In the genomic region with DNA sequence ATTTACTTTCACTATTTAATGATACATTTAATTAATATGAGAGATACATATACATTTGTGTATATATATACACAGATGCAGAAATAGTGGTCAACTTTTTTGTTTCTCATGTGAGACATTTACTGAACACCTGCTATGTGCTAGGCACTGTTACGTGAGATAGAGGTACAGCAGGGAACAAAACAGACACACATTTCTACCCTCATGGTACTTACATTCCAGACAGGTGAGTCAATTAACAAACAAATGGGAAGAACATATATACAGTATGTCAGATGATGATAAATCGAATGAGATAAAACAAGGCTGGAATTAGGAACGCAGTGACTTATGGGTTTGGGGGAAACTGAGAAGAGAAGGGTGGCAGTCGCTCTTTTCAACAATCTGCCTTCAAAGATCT, we compare ENCODE assay signal across 20 cellular contexts. TPM values are rescaled to one million over a fixed set of nuclear protein-coding genes. Genes with fewer than 3 reads are reported as not detected.
DNase-seq lines count a peak whose midpoint lies in the region; ATAC-seq and TF ChIP-seq lines count a peak whose summit lies in the region.
"Had no signal": no experiment of that assay in that cellular context is flagged by ENCODE, and none has a peak within 500 bp of the region (broad histone marks: within the 10 kb centered on the region; RNA-seq: fewer than 3 reads in every experiment).

No MANE protein-coding gene starts in this region.

- ATAC-seq in Right ventricle myocardium inferior = no peak
- ATAC-seq: A549 had no signal

- H4K20me1 ChIP-seq in MM.1S (ENCODE audit: insufficient read depth, low read length) = no peaks in the 10 kb centered on the region
- H4K20me1 ChIP-seq: BLaER1 treated with 17β-estradiol and CSF1 and Interleukin-3, amounts not matched to agents 10 nM and 100 nM had no signal

- no peaks in the 10 kb centered on the region for H3K9me2 ChIP-seq in MM.1S (replicated peaks; ENCODE audit: insufficient read depth, low read length)
- H3K9me2 ChIP-seq: SK-N-SH had no signal

- H3K36me3 Mint-ChIP-seq in activated naive CD8-positive, alpha-beta T cell = peaks cover 12% of the 10 kb centered on the region
- peaks cover 47% of the 10 kb centered on the region for H3K36me3 Mint-ChIP-seq in activated naive CD8-positive, alpha-beta T cell treated with anti-CD3 and anti-CD28 coated beads for 36 hours
- H3K36me3 Mint-ChIP-seq in HFFc6 (ENCODE audit: low read depth) = peaks cover 51% of the 10 kb centered on the region
- H3K36me3 Mint-ChIP-seq in chondrocyte (ENCODE audit: low read depth) = peaks cover 12% of the 10 kb centered on the region
- peaks cover 12% of the 10 kb centered on the region for H3K36me3 Mint-ChIP-seq in neural crest cell (ENCODE audit: low read depth)

- peaks cover 43% of the 10 kb centered on the region for H3K4me1 Mint-ChIP-seq in activated naive CD8-positive, alpha-beta T cell (ENCODE audit: low read depth)
- H3K4me1 Mint-ChIP-seq in activated naive CD8-positive, alpha-beta T cell treated with anti-CD3 and anti-CD28 coated beads for 36 hours = peaks cover 48% of the 10 kb centered on the region
- H3K4me1 Mint-ChIP-seq in HFFc6 (ENCODE audit: low read depth) (peaks cover 58% of the 10 kb centered on the region), chondrocyte (ENCODE audit: low read depth) (peaks cover 19% of the 10 kb centered on the region), neural crest cell (peaks cover 26% of the 10 kb centered on the region)

- H3K36me3 ChIP-seq in MM.1S (replicated peaks; ENCODE audit: insufficient read depth, low read length) = no peaks in the 10 kb centered on the region

- H3K9ac ChIP-seq in MM.1S (ENCODE audit: low read length) = no peak overlapping the region
- H3K9ac ChIP-seq: BLaER1 treated with 17β-estradiol and CSF1 and Interleukin-3, amounts not matched to agents 10 nM and 100 nM; SK-N-SH had no signal

- no peak for DNase-seq in activated naive CD8-positive, alpha-beta T cell treated with anti-CD3 and anti-CD28 coated beads for 36 hours
- no peak for DNase-seq in HFFc6
- DNase-seq in chondrocyte (ENCODE audit: low spot score) = no peak
- no peak for DNase-seq in neural crest cell (ENCODE audit: low read depth, low spot score)
- DNase-seq in stimulated activated CD4-positive, alpha-beta T cell treated with anti-CD3 and anti-CD28 coated beads, Interleukin-4, amount 100 ng/mL, for 24 hours = no peak
- DNase-seq in MM.1S = no peak
- DNase-seq in Right ventricle myocardium inferior (ENCODE audit: missing footprints) = no peak
- DNase-seq: DMS 273 treated with DMSO at 0.1 percent for 48 hours, H9, NCI-H1436 treated with DMSO at 0.1 percent for 48 hours, NCI-H2029 treated with DMSO at 0.1 percent for 48 hours, NCI-H2171 treated with DMSO at 0.1 percent for 48 hours, NCI-H748 treated with DMSO at 0.1 percent for 48 hours, Right ventricle myocardium superior, SK-N-SH had no signal

- TF ChIP-seq CTCF in HFFc6 (IDR thresholded peaks at IDR 0.05) = no peak
- no peak for TF ChIP-seq CTCF in chondrocyte (IDR thresholded peaks at IDR 0.05)
- TF ChIP-seq CTCF in neural crest cell (conservative IDR thresholded peaks at IDR 0.05) = no peak
- no peak for TF ChIP-seq CTCF in MM.1S (IDR thresholded peaks at IDR 0.05; ENCODE audit: low read length)

- H3K4me3 ChIP-seq in MM.1S (ENCODE audit: low read length) = no peak overlapping the region
- H3K4me3 ChIP-seq: A549; BLaER1 treated with 17β-estradiol and CSF1 and Interleukin-3, amounts not matched to agents 10 nM and 100 nM had no signal

- no peak overlapping the region for H3K4me2 ChIP-seq in MM.1S (ENCODE audit: low read depth, low read length)
- H3K4me2 ChIP-seq: A549; BLaER1 treated with 17β-estradiol and CSF1 and Interleukin-3, amounts not matched to agents 10 nM and 100 nM; SK-N-SH had no signal

- no peaks in the 10 kb centered on the region for H3K4me1 ChIP-seq in MM.1S (ENCODE audit: low read length)

- no peaks in the 10 kb centered on the region for H3F3A ChIP-seq in MM.1S (ENCODE audit: insufficient read depth, low read length)

- peak overlapping the region; percentile 36 for H3K27ac Mint-ChIP-seq in activated naive CD8-positive, alpha-beta T cell
- H3K27ac Mint-ChIP-seq in activated naive CD8-positive, alpha-beta T cell treated with anti-CD3 and anti-CD28 coated beads for 36 hours = no peak overlapping the region
- peak overlapping the region; percentile 53 for H3K27ac Mint-ChIP-seq in HFFc6
- peak overlapping the region; percentile 24 for H3K27ac Mint-ChIP-seq in chondrocyte (ENCODE audit: unreplicated experiment)
- no peak overlapping the region for H3K27ac Mint-ChIP-seq in neural crest cell (ENCODE audit: unreplicated experiment)
- H3K27ac Mint-ChIP-seq: H9 had no signal

- H3K79me2 ChIP-seq in MM.1S (ENCODE audit: low read length) = no peaks in the 10 kb centered on the region

- no peak overlapping the region for H2AFZ ChIP-seq in MM.1S (ENCODE audit: low read length)

- no peaks in the 10 kb centered on the region for H3K9me3 Mint-ChIP-seq in activated naive CD8-positive, alpha-beta T cell (ENCODE audit: low read depth)
- no peaks in the 10 kb centered on the region for H3K9me3 Mint-ChIP-seq in activated naive CD8-positive, alpha-beta T cell treated with anti-CD3 and anti-CD28 coated beads for 36 hours
- H3K9me3 Mint-ChIP-seq in HFFc6 (no peaks in the 10 kb centered on the region), chondrocyte (ENCODE audit: low read depth) (no peaks in the 10 kb centered on the region), neural crest cell (no peaks in the 10 kb centered on the region)
- H3K9me3 Mint-ChIP-seq: H9 had no signal

- intact Hi-C loops in Right ventricle myocardium inferior (cut with DNase I) = no loop called here

- H3K4me3 Mint-ChIP-seq in activated naive CD8-positive, alpha-beta T cell = no peak overlapping the region
- H3K4me3 Mint-ChIP-seq in activated naive CD8-positive, alpha-beta T cell treated with anti-CD3 and anti-CD28 coated beads for 36 hours = no peak overlapping the region
- H3K4me3 Mint-ChIP-seq in HFFc6 (no peak overlapping the region), chondrocyte (ENCODE audit: unreplicated experiment) (no peak overlapping the region), neural crest cell (peak overlapping the region; percentile 41)
- H3K4me3 Mint-ChIP-seq: H9 had no signal

- H3K27me3 ChIP-seq in MM.1S (replicated peaks; ENCODE audit: insufficient read depth, low read length) = no peaks in the 10 kb centered on the region
- H3K27me3 ChIP-seq: BLaER1 treated with 17β-estradiol and CSF1 and Interleukin-3, amounts not matched to agents 10 nM and 100 nM had no signal

- no peak overlapping the region for H3K27ac ChIP-seq in MM.1S (ENCODE audit: low read length)
- H3K27ac ChIP-seq: A549; BLaER1 treated with 17β-estradiol and CSF1 and Interleukin-3, amounts not matched to agents 10 nM and 100 nM had no signal

- no peaks in the 10 kb centered on the region for H3K9me3 ChIP-seq in MM.1S (replicated peaks; ENCODE audit: insufficient read depth, low read length)
- H3K9me3 ChIP-seq: A549, SK-N-SH had no signal

- H3K27me3 Mint-ChIP-seq in activated naive CD8-positive, alpha-beta T cell = no peaks in the 10 kb centered on the region
- no peaks in the 10 kb centered on the region for H3K27me3 Mint-ChIP-seq in activated naive CD8-positive, alpha-beta T cell treated with anti-CD3 and anti-CD28 coated beads for 36 hours
- H3K27me3 Mint-ChIP-seq in HFFc6 (ENCODE audit: insufficient read depth) (no peaks in the 10 kb centered on the region), chondrocyte (ENCODE audit: low read depth) (no peaks in the 10 kb centered on the region), neural crest cell (ENCODE audit: low read depth) (no peaks in the 10 kb centered on the region)

RNA-seq across cellular contexts. Expression of gene TFB1M, which starts 5.1 kb away (rescaled TPM):
- 10 to 100 TPM; 48.5 to 54.9 TPM for total RNA-seq in activated naive CD8-positive, alpha-beta T cell treated with anti-CD3 and anti-CD28 coated beads for 36 hours
- 10 to 100 TPM; 16.7 to 23.0 (median 21.7) TPM for total RNA-seq in HFFc6 (2021; fragmentation: NEBNext Ultra II Directional; extraction: Animal tissue kit (Norgen Biotek cat#: 25700))
- total RNA-seq in chondrocyte (15.3 to 16.8 TPM (median 16.8 TPM) in 3 replicates), neural crest cell (26.8 and 30.5 TPM in 2 replicates), Right ventricle myocardium inferior (17.9 TPM)

RNA-seq across cellular contexts. Expression of gene CLDN20, which starts 45.3 kb away (rescaled TPM):
- not detected for total RNA-seq in activated naive CD8-positive, alpha-beta T cell treated with anti-CD3 and anti-CD28 coated beads for 36 hours
- not detected for total RNA-seq in HFFc6 (2021; fragmentation: NEBNext Ultra II Directional; extraction: Animal tissue kit (Norgen Biotek cat#: 25700))
- not detected in 3 replicates for total RNA-seq in chondrocyte
- total RNA-seq in neural crest cell = not detected in 2 replicates
- total RNA-seq in Right ventricle myocardium inferior = 0.19 TPM
- total RNA-seq: H9, HT1080, NCI-H460, Right ventricle myocardium superior had no signal

Comparison
In these comparisons a context has a peak if more than half of its experiments do, and no peak if none do; other contexts are left out.
1. H3K27ac Mint-ChIP-seq: peak in activated naive CD8-positive, alpha-beta T cell (single experiment), HFFc6 (single experiment) and chondrocyte (single experiment); none in activated naive CD8-positive, alpha-beta T cell treated with anti-CD3 and anti-CD28 coated beads for 36 hours (single experiment) and neural crest cell (single experiment).